7 cellular contexts compared by ENCODE assay signal in genomic region chr12:57243521-57244305, GRCh38. TPM values are rescaled to one million over a fixed set of nuclear protein-coding genes. Genes with fewer than 3 reads are reported as not detected.
DNase-seq lines count a peak whose midpoint lies in the region; ATAC-seq and TF ChIP-seq lines count a peak whose summit lies in the region.

No MANE protein-coding gene starts in this region.

- in situ Hi-C loops in mammary epithelial cell (cut with MboI; ENCODE audit: low sequenced_read_pairs in 2 of 2): no loop called here

- H4K20me1 ChIP-seq in mammary epithelial cell (ENCODE audit: insufficient read depth, low read length): no peaks in the 10 kb centered on the region

- dilution Hi-C loops in mammary epithelial cell (cut with HindIII; ENCODE audit: low sequenced_read_pairs): loop anchor here (5.0 kb wide), 1 partner anchor 36 kb away; no protein-coding TSS in a partner anchor

- BruUV-seq in mammary epithelial cell (replicated peaks; lab: Mats Ljungman, UMichigan): no TSS peak

- intact Hi-C loops in mammary epithelial cell (cut with micrococcal nuclease): loop anchor here (1.0 to 5.0 kb wide), 3 partner anchors 30 to 176 kb away; partner anchors contain the start of gene STAT6

- no peaks in the 10 kb centered on the region for H3K9me3 ChIP-seq in mammary epithelial cell (replicated peaks; ENCODE audit: insufficient read depth, low read length)

- no peaks in the 10 kb centered on the region for H3K36me3 ChIP-seq in mammary epithelial cell (ENCODE audit: insufficient read depth, low read length)

- no peaks in the 10 kb centered on the region for H3K79me2 ChIP-seq in mammary epithelial cell (ENCODE audit: insufficient read depth, low read length)

- peak; percentile 81 to 83 for DNase-seq in NCI-H2081 (lab: John Stamatoyannopoulos, UW)
- DNase-seq in mammary epithelial cell: peak; percentile 68
- peak; percentile 71 for DNase-seq in inferior parietal cortex (ENCODE audit: extremely low spot score)
- DNase-seq in stimulated activated CD4-positive, alpha-beta T cell treated with anti-CD3 and anti-CD28 coated beads, Interleukin-1b, Interleukin-23, amount 100 ng/mL, for 1 hour (ENCODE audit: low read depth in 2 of 2): peak; percentile 48 to 78

- no peak overlapping the region for H3K9ac ChIP-seq in mammary epithelial cell (ENCODE audit: insufficient read depth, low read length)

- H3K27me3 ChIP-seq in mammary epithelial cell (ENCODE audit: insufficient read depth, low read length): peaks cover 4% of the 10 kb centered on the region

- peak; percentile 82 for TF ChIP-seq CTCF in GM12875 (IDR thresholded peaks at IDR 0.05; ENCODE audit: borderline replicate concordance, insufficient read depth, low read depth, low read length)
- peak; percentile 90 for TF ChIP-seq CTCF in VCaP (conservative IDR thresholded peaks at IDR 0.05)
- TF ChIP-seq CTCF in mammary epithelial cell (conservative IDR thresholded peaks at IDR 0.05 in 1 of 2, IDR thresholded peaks at IDR 0.05 in 1 of 2; ENCODE audit: extremely low read depth in 1 of 2, insufficient read depth in 1 of 2, low read depth in 1 of 2, low read length in 2 of 2): peak; percentile 81 to 84

- H3K27ac ChIP-seq in VCaP (peak overlapping the region; percentile 69), mammary epithelial cell (ENCODE audit: insufficient read depth, low read depth, low read length) (no peak overlapping the region)

- no peak for ATAC-seq in HG02884 (IDR thresholded peaks at IDR 0.05; ENCODE audit: unreplicated experiment)

- CTCF ChIA-PET in mammary epithelial cell (lab: Charles Lee; ENCODE audit: low non-redundant PET): interaction anchor here (0.6 to 1.2 kb wide), 3 partner anchors 14 to 119 kb away, joined by 4 to 11 read pairs (median 5); partner anchors contain the start of gene SHMT2

- H3K4me2 ChIP-seq in mammary epithelial cell (ENCODE audit: insufficient read depth, low read depth, low read length): peak overlapping the region; percentile 97

- 7% methylated on average over 29 of the region's 41 CpGs for WGBS in mammary epithelial cell (ENCODE audit: low coverage, missing lambda C conversion rate)

- H2AFZ ChIP-seq in mammary epithelial cell (ENCODE audit: low read depth, low read length): peak overlapping the region; percentile 75

- peaks cover 36% of the 10 kb centered on the region for H3K4me1 ChIP-seq in mammary epithelial cell (ENCODE audit: insufficient read depth, low read length)

- peak overlapping the region; percentile 36 for H3K4me3 ChIP-seq in GM12875 (ENCODE audit: low read depth, low read length)
- H3K4me3 ChIP-seq in mammary epithelial cell (replicated peaks in 1 of 3; ENCODE audit: insufficient read depth in 1 of 3, low read depth in 2 of 3, low read length in 3 of 3): peak overlapping the region; percentile 43 to 51 (median 47)

RNA-seq across cellular contexts. Expression of gene STAC3, which starts 7.3 kb away (rescaled TPM):
- 1 to 10 TPM in 1 of 2 donors, under 1 TPM in 1; 0.50 to 1.2 TPM for total RNA-seq in mammary epithelial cell
- polyA plus RNA-seq in mammary epithelial cell: 0.35 TPM
- not detected for polyA minus RNA-seq in mammary epithelial cell

RNA-seq across cellular contexts. Expression of gene SHMT2, which starts 14.2 kb away (rescaled TPM):
- 100 to 1,000 TPM; 266 to 337 TPM for total RNA-seq in mammary epithelial cell
- polyA plus RNA-seq in mammary epithelial cell: 285 TPM
- polyA minus RNA-seq in mammary epithelial cell: 190 TPM

RNA-seq across cellular contexts. Expression of gene NXPH4, which starts 27.1 kb away (rescaled TPM):
- total RNA-seq in mammary epithelial cell: 1 to 10 TPM in 1 of 2 donors, under 1 TPM in 1; 0.67 to 5.3 TPM
- polyA plus RNA-seq in mammary epithelial cell: 0.51 TPM
- 0.41 TPM for polyA minus RNA-seq in mammary epithelial cell
